23 cellular contexts compared by ENCODE assay signal in genomic region chr2:27814772-27815171, GRCh38.
"Had no signal": no experiment of that assay in that cellular context is flagged by ENCODE, and none has a peak within 500 bp of the region (broad histone marks: within the 10 kb centered on the region; RNA-seq: fewer than 3 reads in every experiment).

No MANE protein-coding gene starts in this region.

- H3K27ac Mint-ChIP-seq: effector memory CD8-positive, alpha-beta T cell; immature natural killer cell; natural killer cell; stimulated activated naive B cell treated with anti-CD40 and anti-IgM and Interleukin-4, amounts not matched to agents 10 μg/mL and 1 μg/mL and 100 μg/mL, for 72 hours; stimulated activated naive CD8-positive, alpha-beta T cell treated with anti-CD3 and anti-CD28 coated beads, Interleukin-15, Interleukin-2, amounts not matched to agents 100 ng/mL and 50 ng/mL, for 24 hours had no signal

- H3K4me3 Mint-ChIP-seq: effector memory CD8-positive, alpha-beta T cell; immature natural killer cell; natural killer cell; stimulated activated naive B cell treated with anti-CD40 and anti-IgM and Interleukin-4, amounts not matched to agents 10 μg/mL and 1 μg/mL and 100 μg/mL, for 72 hours; stimulated activated naive CD8-positive, alpha-beta T cell treated with anti-CD3 and anti-CD28 coated beads, Interleukin-15, Interleukin-2, amounts not matched to agents 100 ng/mL and 50 ng/mL, for 24 hours had no signal

- ATAC-seq: effector memory CD8-positive, alpha-beta T cell; left ventricle myocardium superior; lower lobe of right lung; natural killer cell; psoas muscle; right cardiac atrium; stimulated activated naive B cell treated with anti-CD40 and anti-IgM and Interleukin-4, amounts not matched to agents 10 μg/mL and 1 μg/mL and 100 μg/mL, for 72 hours had no signal

- FAIRE-seq: endometrium had no signal

- DNase-seq: dermis blood vessel endothelial cell; effector memory CD8-positive, alpha-beta T cell; erythroblast; esophagus squamous epithelium; foreskin melanocyte; hypothalamus; immature natural killer cell; islet precursor cell; kidney glomerular epithelial cell; left ventricle myocardium superior; lower lobe of right lung; natural killer cell; occipital lobe; ovary; posterior cingulate gyrus; psoas muscle; right cardiac atrium; sigmoid colon; spleen; stimulated activated naive B cell treated with anti-CD40 and anti-IgM and Interleukin-4, amounts not matched to agents 10 μg/mL and 1 μg/mL and 100 μg/mL, for 72 hours; transverse colon had no signal

- H3K36me3 Mint-ChIP-seq: natural killer cell had no signal

- H3K9me3 Mint-ChIP-seq: effector memory CD8-positive, alpha-beta T cell; immature natural killer cell; natural killer cell; stimulated activated naive CD8-positive, alpha-beta T cell treated with anti-CD3 and anti-CD28 coated beads, Interleukin-15, Interleukin-2, amounts not matched to agents 100 ng/mL and 50 ng/mL, for 24 hours had no signal

- H3K27me3 Mint-ChIP-seq: effector memory CD8-positive, alpha-beta T cell; stimulated activated naive B cell treated with anti-CD40 and anti-IgM and Interleukin-4, amounts not matched to agents 10 μg/mL and 1 μg/mL and 100 μg/mL, for 72 hours; stimulated activated naive CD8-positive, alpha-beta T cell treated with anti-CD3 and anti-CD28 coated beads, Interleukin-15, Interleukin-2, amounts not matched to agents 100 ng/mL and 50 ng/mL, for 24 hours had no signal
